32 cellular contexts compared by ENCODE assay signal in the genomic region with DNA sequence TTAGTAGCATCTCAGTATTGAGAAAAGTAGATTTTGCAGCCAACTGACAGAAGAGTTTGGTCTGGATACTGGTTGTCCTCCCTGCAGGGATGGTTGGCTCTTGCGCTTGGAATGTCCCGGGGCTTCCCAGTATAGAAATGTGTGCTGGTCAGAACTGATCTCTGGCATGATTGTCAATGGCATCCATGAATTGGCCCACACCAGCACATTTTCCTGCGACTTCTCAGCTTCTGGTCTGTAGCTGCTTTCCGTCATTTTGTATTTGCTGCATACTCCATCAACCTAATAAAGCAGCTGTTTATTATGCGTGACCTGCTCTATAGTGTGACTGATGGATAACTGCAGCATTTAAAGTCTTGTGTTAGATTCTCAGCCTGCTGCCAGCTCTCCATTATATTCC.
"Had no signal": no experiment of that assay in that cellular context is flagged by ENCODE, and none has a peak within 500 bp of the region (broad histone marks: within the 10 kb centered on the region; RNA-seq: fewer than 3 reads in every experiment).

No MANE protein-coding gene starts in this region.

- H3K4me3 ChIP-seq: Peyer's patch, SJSA1 had no signal

- H3K4me3 Mint-ChIP-seq: activated CD4-positive, alpha-beta T cell treated with anti-CD3 and anti-CD28 coated beads, Interleukin-2, amount 10 ng/mL, durations not matched to agents 24 days and 14 days; activated CD8-positive, alpha-beta memory T cell treated with anti-CD3 and anti-CD28 coated beads, Interleukin-2, amount 10 ng/mL, durations not matched to agents 7 days and 5 days; activated naive CD4-positive, alpha-beta T cell treated with anti-CD3 and anti-CD28 coated beads, Interleukin-2, amount 10 ng/mL, durations not matched to agents 7 days and 5 days; activated naive CD8-positive, alpha-beta T cell; activated naive CD8-positive, alpha-beta T cell treated with anti-CD3 and anti-CD28 coated beads, Interleukin-2, amount 50 U/mL, for 24 hours; brain; T-helper 1 cell treated with Interleukin-12 subunit alpha and Interleukin-12 subunit beta and Interleukin-4 antibody, amounts not matched to agents 30 μg/mL and 1 μg/mL, for 36 hours; T-helper 2 cell treated with Interferon-gamma antibody and Interleukin-4, amounts not matched to agents 5 μg/mL and 100 μg/mL, for 36 hours had no signal

- H3K27me3 Mint-ChIP-seq: brain had no signal

- H3K9me3 Mint-ChIP-seq: activated CD4-positive, alpha-beta T cell treated with anti-CD3 and anti-CD28 coated beads, Interleukin-2, amount 10 ng/mL, durations not matched to agents 24 days and 14 days; activated naive CD4-positive, alpha-beta T cell treated with anti-CD3 and anti-CD28 coated beads, Interleukin-2, amount 10 ng/mL, durations not matched to agents 7 days and 5 days; activated naive CD8-positive, alpha-beta T cell treated with anti-CD3 and anti-CD28 coated beads, Interleukin-2, amount 50 U/mL, for 24 hours; brain; T-helper 1 cell treated with Interleukin-12 subunit alpha and Interleukin-12 subunit beta and Interleukin-4 antibody, amounts not matched to agents 30 μg/mL and 1 μg/mL, for 36 hours; T-helper 2 cell treated with Interferon-gamma antibody and Interleukin-4, amounts not matched to agents 5 μg/mL and 100 μg/mL, for 36 hours had no signal

- H3K36me3 ChIP-seq: Peyer's patch, SJSA1 had no signal

- H3K27ac Mint-ChIP-seq: activated CD4-positive, alpha-beta T cell treated with anti-CD3 and anti-CD28 coated beads, Interleukin-2, amount 10 ng/mL, durations not matched to agents 24 days and 14 days; activated CD8-positive, alpha-beta memory T cell treated with anti-CD3 and anti-CD28 coated beads, Interleukin-2, amount 10 ng/mL, durations not matched to agents 7 days and 5 days; activated naive CD4-positive, alpha-beta T cell treated with anti-CD3 and anti-CD28 coated beads, Interleukin-2, amount 10 ng/mL, durations not matched to agents 7 days and 5 days; activated naive CD8-positive, alpha-beta T cell; activated naive CD8-positive, alpha-beta T cell treated with anti-CD3 and anti-CD28 coated beads, Interleukin-2, amount 50 U/mL, for 24 hours; T-helper 1 cell treated with Interleukin-12 subunit alpha and Interleukin-12 subunit beta and Interleukin-4 antibody, amounts not matched to agents 30 μg/mL and 1 μg/mL, for 36 hours; T-helper 2 cell treated with Interferon-gamma antibody and Interleukin-4, amounts not matched to agents 5 μg/mL and 100 μg/mL, for 36 hours had no signal

- H3K36me3 Mint-ChIP-seq: activated CD8-positive, alpha-beta memory T cell treated with anti-CD3 and anti-CD28 coated beads, Interleukin-2, amount 10 ng/mL, durations not matched to agents 7 days and 5 days; activated naive CD4-positive, alpha-beta T cell treated with anti-CD3 and anti-CD28 coated beads, Interleukin-2, amount 10 ng/mL, durations not matched to agents 7 days and 5 days; activated naive CD8-positive, alpha-beta T cell; brain had no signal

- H3K9me3 ChIP-seq: Peyer's patch, SJSA1 had no signal

- H3K4me1 ChIP-seq: Peyer's patch, SJSA1 had no signal

- H3K27ac ChIP-seq: Peyer's patch, SJSA1 had no signal

- H3K4me1 Mint-ChIP-seq: activated CD4-positive, alpha-beta T cell treated with anti-CD3 and anti-CD28 coated beads, Interleukin-2, amount 10 ng/mL, durations not matched to agents 24 days and 14 days; activated CD8-positive, alpha-beta memory T cell treated with anti-CD3 and anti-CD28 coated beads, Interleukin-2, amount 10 ng/mL, durations not matched to agents 7 days and 5 days; activated naive CD4-positive, alpha-beta T cell treated with anti-CD3 and anti-CD28 coated beads, Interleukin-2, amount 10 ng/mL, durations not matched to agents 7 days and 5 days had no signal

- DNase-seq: activated CD4-positive, alpha-beta T cell treated with anti-CD3 and anti-CD28 coated beads, Interleukin-2, amount 10 ng/mL, durations not matched to agents 24 days and 14 days; activated CD4-positive, alpha-beta T cell treated with anti-CD3 and anti-CD28 coated beads, Interleukin-2, amount 50 U/mL, for 4 hours; activated CD8-positive, alpha-beta memory T cell treated with anti-CD3 and anti-CD28 coated beads for 24 hours; activated CD8-positive, alpha-beta memory T cell treated with anti-CD3 and anti-CD28 coated beads, Interleukin-2, amount 10 ng/mL, durations not matched to agents 7 days and 5 days; activated CD8-positive, alpha-beta memory T cell treated with anti-CD3 and anti-CD28 coated beads, Interleukin-2, amount 50 U/mL, for 48 hours; activated effector memory CD4-positive, alpha-beta T cell treated with Interleukin-2 at 50 U/mL for 16 hours; activated naive CD4-positive, alpha-beta T cell treated with anti-CD3 and anti-CD28 coated beads, Interleukin-2, amount 10 ng/mL, durations not matched to agents 7 days and 5 days; activated naive CD8-positive, alpha-beta T cell treated with anti-CD3 and anti-CD28 coated beads, Interleukin-2, amount 50 U/mL, for 24 hours; activated T-cell treated with anti-CD3 and anti-CD28 coated beads, Interleukin-2, amount 50 U/mL, for 48 hours; anterior cingulate cortex; central memory CD4-positive, alpha-beta T cell; MM.1S; MV-4-11; NCI-H1092; NCI-H1436 treated with DMSO at 0.1 percent for 48 hours; NCI-H1694 treated with DMSO at 0.1 percent for 48 hours; NCI-H2029; NCI-H510A; NCI-H526; NCI-H748 treated with DMSO at 0.1 percent for 48 hours; NK-92 treated with Interleukin-12 subunit alpha and Interleukin-12 subunit beta, amount 100 ng/mL, for 24 hours; PC-3; Peyer's patch; RPMI8226; SHP77 treated with DMSO at 0.1 percent for 48 hours had no signal

- FAIRE-seq: bronchial epithelial cell, TTC549 had no signal

- H3K27me3 ChIP-seq: Peyer's patch, SJSA1 had no signal
